1 cellular context compared by ENCODE assay signal in genomic region chr20:2654384-2654822, GRCh38.
TF ChIP-seq lines count a peak whose summit lies in the region.

No MANE protein-coding gene starts in this region.

TF ChIP-seq in SK-N-SH, 30 proteins besides CTCF, POLR2A, EP300 and RAD21 (continued from another document):
- TF ChIP-seq ZBTB33 (IDR thresholded peaks at IDR 0.05; ENCODE audit: borderline replicate concordance, low read depth), result no peak
